In genomic region chr3:30630238-30631030, GRCh38 we compare ENCODE assay signal across 7 cellular contexts. TPM values are rescaled to one million over a fixed set of nuclear protein-coding genes. Genes with fewer than 3 reads are reported as not detected.
DNase-seq lines count a peak whose midpoint lies in the region; ATAC-seq and TF ChIP-seq lines count a peak whose summit lies in the region.

No MANE protein-coding gene starts in this region.

- peaks cover 94% of the 10 kb centered on the region for H3K4me1 Mint-ChIP-seq in activated CD8-positive, alpha-beta T cell treated with anti-CD3 and anti-CD28 coated beads for 36 hours (ENCODE audit: low read depth)

- H3K36me3 ChIP-seq in KOPT-K1 (ENCODE audit: insufficient read depth, low read length) = peaks cover 4% of the 10 kb centered on the region; the same call in 1 of the 2 replicates

- DNase-seq in activated CD8-positive, alpha-beta T cell treated with anti-CD3 and anti-CD28 coated beads for 36 hours = no peak
- DNase-seq in substantia nigra (lab: John Stamatoyannopoulos, UW) = no peak
- no peak for DNase-seq in GM03348 (ENCODE audit: low spot score)
- no peak for DNase-seq in NCI-H226
- no peak for DNase-seq in KBM-7

- no peaks in the 10 kb centered on the region for H3K27me3 Mint-ChIP-seq in activated CD8-positive, alpha-beta T cell treated with anti-CD3 and anti-CD28 coated beads for 36 hours

- H3K27ac ChIP-seq in KOPT-K1 (ENCODE audit: low read depth, low read length, poor library complexity, severe bottlenecking) = peak overlapping the region; percentile 65
- peak overlapping the region; percentile 53 for H3K27ac ChIP-seq in layer of hippocampus (ENCODE audit: low read depth, low read length)
- peak overlapping the region; percentile 20 for H3K27ac ChIP-seq in substantia nigra (ENCODE audit: low read depth, low read length, poor library complexity, severe bottlenecking)

- peak overlapping the region; percentile 34 for H3K4me3 Mint-ChIP-seq in activated CD8-positive, alpha-beta T cell treated with anti-CD3 and anti-CD28 coated beads for 36 hours

- no peaks in the 10 kb centered on the region for H3K9me3 Mint-ChIP-seq in activated CD8-positive, alpha-beta T cell treated with anti-CD3 and anti-CD28 coated beads for 36 hours

- POLR2A ChIA-PET in activated CD8-positive, alpha-beta T cell treated with anti-CD3 and anti-CD28 coated beads for 36 hours (lab: Charles Lee) = interaction anchor here (1.0 to 6.5 kb wide), 12 partner anchors 8 to 28 kb away, joined by 3 to 48 read pairs (median 11); partner anchors contain the start of gene TGFBR2

- peak; percentile 6 for ATAC-seq in activated CD8-positive, alpha-beta T cell treated with anti-CD3 and anti-CD28 coated beads for 36 hours

- H3K36me3 Mint-ChIP-seq in activated CD8-positive, alpha-beta T cell treated with anti-CD3 and anti-CD28 coated beads for 36 hours (ENCODE audit: low read depth) = peaks cover 75% of the 10 kb centered on the region

- H3K9me3 ChIP-seq in KOPT-K1 (ENCODE audit: insufficient read depth, low read length, poor library complexity, severe bottlenecking) = no peaks in the 10 kb centered on the region

- CTCF ChIA-PET in activated CD8-positive, alpha-beta T cell treated with anti-CD3 and anti-CD28 coated beads for 36 hours (lab: Charles Lee) = interaction anchor here (0.8 to 1.4 kb wide), 4 partner anchors 8 to 47 kb away, joined by 3 to 4 read pairs (median 3); no protein-coding TSS in a partner anchor

- peak overlapping the region; percentile 98 for H3K27ac Mint-ChIP-seq in activated CD8-positive, alpha-beta T cell treated with anti-CD3 and anti-CD28 coated beads for 36 hours

- intact Hi-C loops in activated CD8-positive, alpha-beta T cell treated with anti-CD3 and anti-CD28 coated beads for 36 hours (cut with micrococcal nuclease) = no loop called here

- in situ Hi-C loops in KBM-7 (cut with MboI; ENCODE audit: low pct_unique_long_range_greater_than_20kb, low sequenced_read_pairs) = no loop called here

- no peaks in the 10 kb centered on the region for H3K27me3 ChIP-seq in layer of hippocampus (ENCODE audit: control insufficient read depth, insufficient read depth, low read length)

- no peak for TF ChIP-seq CTCF in activated CD8-positive, alpha-beta T cell treated with anti-CD3 and anti-CD28 coated beads for 36 hours (IDR thresholded peaks at IDR 0.05)

RNA-seq across cellular contexts. Expression of gene TGFBR2, which starts 24.0 kb away (rescaled TPM):
- total RNA-seq in activated CD8-positive, alpha-beta T cell treated with anti-CD3 and anti-CD28 coated beads for 36 hours = 10 to 100 TPM; 49.1 to 50.0 TPM
